ENCODE assay signal across 8 cellular contexts in the genomic region with DNA sequence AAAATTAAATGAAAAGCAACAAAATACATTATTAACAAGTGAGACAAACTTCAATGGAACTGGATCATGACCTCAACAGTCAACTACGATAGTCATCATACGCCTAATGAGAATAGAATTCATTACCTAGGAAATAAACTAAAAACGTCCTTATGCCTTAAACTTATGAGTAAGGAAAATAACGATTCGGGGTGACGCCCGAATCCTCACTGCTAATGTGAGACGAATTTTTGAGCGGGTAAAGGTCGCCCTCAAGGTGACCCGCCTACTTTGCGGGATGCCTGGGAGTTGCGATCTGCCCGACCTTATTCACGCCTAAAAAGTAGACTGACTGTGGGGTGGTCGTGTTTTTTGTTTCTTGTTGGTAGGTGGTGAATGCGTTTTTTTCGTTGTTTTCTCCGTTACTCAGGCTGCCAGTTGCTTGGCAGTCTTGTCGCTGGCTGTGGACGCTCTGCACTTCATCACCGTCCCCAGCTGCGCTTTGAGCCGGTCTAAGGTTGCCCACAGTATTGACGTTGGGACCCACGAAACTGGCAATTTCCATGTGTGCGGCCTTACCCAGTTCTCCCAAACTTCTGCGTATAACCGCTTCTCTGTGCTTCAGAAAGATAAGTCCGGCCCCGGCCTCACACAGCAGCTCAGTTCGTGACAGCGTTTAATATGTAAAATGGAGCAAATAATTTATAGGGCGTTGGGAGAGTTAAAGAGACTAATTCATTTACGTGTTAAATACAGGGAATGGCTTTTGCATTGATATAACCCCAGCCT. TPM values are rescaled to one million over a fixed set of nuclear protein-coding genes. Genes with fewer than 3 reads are reported as not detected.
DNase-seq lines count a peak whose midpoint lies in the region; ATAC-seq, FAIRE-seq and TF ChIP-seq lines count a peak whose summit lies in the region.

No MANE protein-coding gene starts in this region.

- intact Hi-C loops in activated B cell treated with CpG ODN at 0.5 μM for 24 hours (cut with micrococcal nuclease): loop anchor here (1.0 to 2.0 kb wide), 8 partner anchors 32 to 400 kb away; a partner anchor contains a TSS
- intact Hi-C loops in kidney (cut with DNase I): no loop called here

- CTCF ChIA-PET in AG04449 (lab: Yijun Ruan, JAX): interaction anchor here (1.0 to 2.2 kb wide), 3 partner anchors 21 to 206 kb away, joined by 3 to 8 read pairs (median 3); no protein-coding TSS in a partner anchor
- CTCF ChIA-PET in activated B cell treated with CpG ODN at 0.5 μM for 24 hours (lab: Charles Lee): interaction anchor here (0.9 to 1.7 kb wide), 5 partner anchors 23 to 522 kb away, joined by 3 to 6 read pairs (median 3); no protein-coding TSS in a partner anchor

- H3K9me3 ChIP-seq in kidney (ENCODE audit: control insufficient read depth in 1 of 2, low read length in 2 of 2): no peaks in the 10 kb centered on the region

- H3K27me3 Mint-ChIP-seq in activated B cell treated with CpG ODN at 0.5 μM for 24 hours: no peaks in the 10 kb centered on the region
- H3K27me3 Mint-ChIP-seq in central memory CD8-positive, alpha-beta T cell: no peaks in the 10 kb centered on the region

- peak overlapping the region; percentile 68 to 83 for H3K9ac ChIP-seq in kidney (ENCODE audit: low read length in 2 of 2)

- peak; percentile 97 for DNase-seq in AG04449 (ENCODE audit: low read depth, low spot score)
- DNase-seq in NCI-H2227 treated with DMSO at 0.1 percent for 48 hours (lab: John Stamatoyannopoulos, UW): peak; percentile 96
- peak; percentile 79 for DNase-seq in activated B cell treated with CpG ODN at 0.5 μM for 24 hours
- peak; percentile 68 to 90 for DNase-seq in central memory CD8-positive, alpha-beta T cell (ENCODE audit: low spot score in 2 of 2)
- peak; percentile 94 for DNase-seq in kidney
- DNase-seq in stimulated activated CD4-positive, alpha-beta T cell treated with anti-CD3 and anti-CD28 coated beads, Interleukin-15, amount 100 ng/mL, for 1 hour (ENCODE audit: low read depth in 1 of 2, low spot score in 1 of 2): peak; percentile 63 to 69

- peak overlapping the region; percentile 97 for H3K4me3 Mint-ChIP-seq in activated B cell treated with CpG ODN at 0.5 μM for 24 hours
- H3K4me3 Mint-ChIP-seq in central memory CD8-positive, alpha-beta T cell: peak overlapping the region; percentile 98

- POLR2A ChIA-PET in AG04449 (lab: Yijun Ruan, JAX) (interaction anchor here (0.6 to 2.0 kb wide), 18 partner anchors 9 to 948 kb away, joined by 3 to 15 read pairs (median 4); a partner anchor contains a TSS), activated B cell treated with CpG ODN at 0.5 μM for 24 hours (lab: Charles Lee) (interaction anchor here (0.5 to 4.0 kb wide), 85 partner anchors 9 to 1424 kb away, joined by 3 to 96 read pairs (median 4); a partner anchor contains a TSS)

- no peaks in the 10 kb centered on the region for H3K36me3 ChIP-seq in kidney (ENCODE audit: control insufficient read depth in 1 of 2, insufficient read depth in 2 of 2, low read length in 2 of 2)

- peak overlapping the region; percentile 32 for H3K4me3 ChIP-seq in AG04449 (ENCODE audit: low read depth, low read length)
- peak overlapping the region; percentile 60 to 69 for H3K4me3 ChIP-seq in kidney (ENCODE audit: low read length in 2 of 2)

- TF ChIP-seq CTCF in AG04449 (IDR thresholded peaks at IDR 0.05; ENCODE audit: insufficient read depth, low read length, missing control alignments) (no peak), activated B cell treated with CpG ODN at 0.5 μM for 24 hours (IDR thresholded peaks at IDR 0.05) (no peak), kidney (IDR thresholded peaks at IDR 0.05; ENCODE audit: borderline replicate concordance, extremely low read depth, insufficient read depth) (no peak)

- peak; percentile 55 for ATAC-seq in GM18873 (IDR thresholded peaks at IDR 0.05; ENCODE audit: low FRiP score, unreplicated experiment)
- peak; percentile 52 for ATAC-seq in HG03139 (IDR thresholded peaks at IDR 0.05; ENCODE audit: unreplicated experiment)
- peak; percentile 73 for ATAC-seq in activated B cell treated with CpG ODN at 0.5 μM for 24 hours (ENCODE audit: low read depth)
- ATAC-seq in central memory CD8-positive, alpha-beta T cell (replicated peaks; ENCODE audit: extremely low read depth, poor library complexity, severe bottlenecking): peak; percentile 74

- peak overlapping the region; percentile 100 for H3K27ac Mint-ChIP-seq in activated B cell treated with CpG ODN at 0.5 μM for 24 hours
- H3K27ac Mint-ChIP-seq in central memory CD8-positive, alpha-beta T cell (ENCODE audit: low read depth): peak overlapping the region; percentile 100

- H3K36me3 Mint-ChIP-seq in activated B cell treated with CpG ODN at 0.5 μM for 24 hours (ENCODE audit: low read depth): peaks cover 48% of the 10 kb centered on the region
- peaks cover 49% of the 10 kb centered on the region for H3K36me3 Mint-ChIP-seq in central memory CD8-positive, alpha-beta T cell (ENCODE audit: insufficient read depth)

- H3K4me1 ChIP-seq in kidney (ENCODE audit: control insufficient read depth in 1 of 2, insufficient read depth in 1 of 2, low read depth in 1 of 2, low read length in 2 of 2): peaks cover 25 to 28% of the 10 kb centered on the region in 2 donors

- H3K4me1 Mint-ChIP-seq in activated B cell treated with CpG ODN at 0.5 μM for 24 hours: peaks cover 51% of the 10 kb centered on the region
- peaks cover 37% of the 10 kb centered on the region for H3K4me1 Mint-ChIP-seq in central memory CD8-positive, alpha-beta T cell

- peak overlapping the region; percentile 97 to 98 for H3K27ac ChIP-seq in kidney (ENCODE audit: low read depth in 2 of 2, low read length in 2 of 2)

- peak; percentile 95 for FAIRE-seq in kidney (lab: Jason Lieb, UNC)

- no peaks in the 10 kb centered on the region for H3K9me3 Mint-ChIP-seq in activated B cell treated with CpG ODN at 0.5 μM for 24 hours
- H3K9me3 Mint-ChIP-seq in central memory CD8-positive, alpha-beta T cell: no peaks in the 10 kb centered on the region

RNA-seq across cellular contexts. Expression of a gene that starts 0.6 kb away (rescaled TPM):
- total RNA-seq in activated B cell treated with CpG ODN at 0.5 μM for 24 hours: 77.1 and 77.5 TPM in 2 replicates
- 67.9 TPM for total RNA-seq in kidney
- 44.1 TPM for polyA plus RNA-seq in kidney (ENCODE audit: insufficient read depth, low read depth, low replicate concordance)

RNA-seq across cellular contexts. Expression of a gene that starts 25.1 kb away (rescaled TPM):
- total RNA-seq in activated B cell treated with CpG ODN at 0.5 μM for 24 hours: 2.1 and 3.4 TPM in 2 replicates
- total RNA-seq in kidney: 0.88 TPM
- polyA plus RNA-seq in kidney (ENCODE audit: insufficient read depth, low read depth, low replicate concordance): not detected

RNA-seq across cellular contexts. Expression of a gene that starts 33.9 kb away (rescaled TPM):
- total RNA-seq in activated B cell treated with CpG ODN at 0.5 μM for 24 hours: 78.2 and 91.7 TPM in 2 replicates
- total RNA-seq in kidney: 426 TPM
- polyA plus RNA-seq in kidney (ENCODE audit: insufficient read depth, low read depth, low replicate concordance): 287 TPM

Comparison
In these comparisons a context has a peak if more than half of its experiments do, and no peak if none do; other contexts are left out.
1. Peak in every context shown above with its lines: DNase-seq, ATAC-seq, H3K4me3 ChIP-seq and H3K27ac ChIP-seq.